Comparison of ENCODE assay signal across 1 cellular context in genomic region chr21:25487046-25487594, GRCh38.
TF ChIP-seq lines count a peak whose summit lies in the region.

No MANE protein-coding gene starts in this region.

TF ChIP-seq in GM12878, 131 proteins besides CTCF, POLR2A, EP300 and RAD21 (continued from another document and continues in another):
- TF ChIP-seq BHLHE40 (IDR thresholded peaks at IDR 0.05; ENCODE audit: borderline replicate concordance in 1 of 2, low read depth in 2 of 2, low read length in 1 of 2) (peak; percentile 54 to 66; a peak in 2 of 4 replicates), FOS (IDR thresholded peaks at IDR 0.05; ENCODE audit: borderline replicate concordance, extremely low read depth, insufficient read length) (no peak), IKZF1 (conservative IDR thresholded peaks at IDR 0.05) (peak; percentile 89), CHD2 (IDR thresholded peaks at IDR 0.05; ENCODE audit: borderline replicate concordance, low read depth, low read length) (peak; percentile 72; the same call in 1 of the 2 replicates), EED (IDR thresholded peaks at IDR 0.05; ENCODE audit: low read depth) (peak; percentile 92), KDM1A (IDR thresholded peaks at IDR 0.05; ENCODE audit: borderline replicate concordance) (no peak), RELB (IDR thresholded peaks at IDR 0.05; ENCODE audit: low read depth) (peak; percentile 98), CHD4 (IDR thresholded peaks at IDR 0.05) (no peak), TCF7 (IDR thresholded peaks at IDR 0.05; ENCODE audit: borderline replicate concordance) (peak; percentile 95), WRNIP1 (IDR thresholded peaks at IDR 0.05; ENCODE audit: borderline replicate concordance, low read depth, low read length) (no peak), CHD1 (IDR thresholded peaks at IDR 0.05; ENCODE audit: low read depth, low read length) (no peak), ESRRA (IDR thresholded peaks at IDR 0.05; ENCODE audit: low read length) (peak; percentile 70; the same call in 1 of the 2 replicates), SMC3 (IDR thresholded peaks at IDR 0.05; ENCODE audit: borderline replicate concordance, low read length) (peak; percentile 40; the same call in 1 of the 2 replicates), MTA3 (IDR thresholded peaks at IDR 0.05; ENCODE audit: borderline replicate concordance, low read length) (peak; percentile 94; the same call in 1 of the 2 replicates), ZNF207 (IDR thresholded peaks at IDR 0.05; ENCODE audit: borderline replicate concordance) (no peak), GABPA (IDR thresholded peaks at IDR 0.05; ENCODE audit: low read depth) (peak; percentile 76), E2F8 (IDR thresholded peaks at IDR 0.05; ENCODE audit: low read depth, partially characterized antibody) (no peak), MEF2B (IDR thresholded peaks at IDR 0.05; ENCODE audit: partially characterized antibody, poor library complexity, severe bottlenecking) (peak; percentile 100), TBL1XR1 (IDR thresholded peaks at IDR 0.05; ENCODE audit: low read depth, low read length) (peak; percentile 87; the same call in 1 of the 2 replicates), IRF4 (IDR thresholded peaks at IDR 0.05; ENCODE audit: low read depth, low read length) (peak; percentile 98), SUPT20H (IDR thresholded peaks at IDR 0.05; ENCODE audit: borderline replicate concordance, control insufficient read depth, low read depth, low read length) (no peak), EGR1 (IDR thresholded peaks at IDR 0.05; ENCODE audit: borderline replicate concordance in 1 of 2, low read depth in 2 of 2, low read length in 2 of 2) (no peak), CEBPB (IDR thresholded peaks at IDR 0.05; ENCODE audit: borderline replicate concordance in 1 of 2, low read depth in 2 of 2, low read length in 2 of 2) (peak in 1 of 2 experiments; percentile 98; a peak in 2 of 4 replicates), ZBED1 (IDR thresholded peaks at IDR 0.05; ENCODE audit: borderline replicate concordance) (peak; percentile 98; the same call in 1 of the 2 replicates), PML (IDR thresholded peaks at IDR 0.05; ENCODE audit: low read length) (peak; percentile 81), BACH1 (IDR thresholded peaks at IDR 0.05; ENCODE audit: borderline replicate concordance) (peak; percentile 95), ETV6 (conservative IDR thresholded peaks at IDR 0.05 in 1 of 2, IDR thresholded peaks at IDR 0.05 in 1 of 2; ENCODE audit: borderline replicate concordance in 1 of 2, low read depth in 1 of 2) (peak in 1 of 2 experiments; percentile 89; a peak in 2 of 4 replicates), RFX5 (IDR thresholded peaks at IDR 0.05; ENCODE audit: low read depth, low read length) (no peak), SRF (IDR thresholded peaks at IDR 0.05; ENCODE audit: low read depth in 2 of 2, low read length in 2 of 2) (peak in 1 of 2 experiments; percentile 72; a peak in 1 of 4 replicates), SUZ12 (IDR thresholded peaks at IDR 0.05; ENCODE audit: unreplicated experiment) (no peak), JUND (IDR thresholded peaks at IDR 0.05; ENCODE audit: low read depth, low read length) (peak; percentile 88; the same call in 1 of the 2 replicates), TCF12 (IDR thresholded peaks at IDR 0.05; ENCODE audit: low read depth, low read length) (peak; percentile 76), ATF3 (IDR thresholded peaks at IDR 0.05; ENCODE audit: borderline replicate concordance, extremely low read depth, low read depth, low read length) (no peak), ZNF24 (IDR thresholded peaks at IDR 0.05) (peak; percentile 83), TAF1 (IDR thresholded peaks at IDR 0.05; ENCODE audit: borderline replicate concordance, low read depth, low read length) (0 out of 2 replicates have a peak, but pooled peaks have one; percentile 16), RELA (IDR thresholded peaks at IDR 0.05; ENCODE audit: borderline replicate concordance, partially characterized antibody) (peak; percentile 91), YY1 (IDR thresholded peaks at IDR 0.05; ENCODE audit: low read depth, low read length) (no peak), MLLT1 (IDR thresholded peaks at IDR 0.05) (peak; percentile 80), SMAD5 (IDR thresholded peaks at IDR 0.05; ENCODE audit: low read depth) (no peak), BCL11A (IDR thresholded peaks at IDR 0.05; ENCODE audit: low read depth, low read length) (peak; percentile 100), NBN (IDR thresholded peaks at IDR 0.05) (no peak; the same call in 1 of the 2 replicates), STAT3 (IDR thresholded peaks at IDR 0.05; ENCODE audit: low read depth, low read length) (no peak), MYB (IDR thresholded peaks at IDR 0.05; ENCODE audit: borderline replicate concordance, low read depth, low read length) (no peak), CEBPZ (IDR thresholded peaks at IDR 0.05; ENCODE audit: low read depth, low read length) (no peak)
- TF ChIP-seq, protein P1, sequence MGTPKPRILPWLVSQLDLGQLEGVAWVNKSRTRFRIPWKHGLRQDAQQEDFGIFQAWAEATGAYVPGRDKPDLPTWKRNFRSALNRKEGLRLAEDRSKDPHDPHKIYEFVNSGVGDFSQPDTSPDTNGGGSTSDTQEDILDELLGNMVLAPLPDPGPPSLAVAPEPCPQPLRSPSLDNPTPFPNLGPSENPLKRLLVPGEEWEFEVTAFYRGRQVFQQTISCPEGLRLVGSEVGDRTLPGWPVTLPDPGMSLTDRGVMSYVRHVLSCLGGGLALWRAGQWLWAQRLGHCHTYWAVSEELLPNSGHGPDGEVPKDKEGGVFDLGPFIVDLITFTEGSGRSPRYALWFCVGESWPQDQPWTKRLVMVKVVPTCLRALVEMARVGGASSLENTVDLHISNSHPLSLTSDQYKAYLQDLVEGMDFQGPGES (IDR thresholded peaks at IDR 0.05), result no peak
- TF ChIP-seq, protein P2, sequence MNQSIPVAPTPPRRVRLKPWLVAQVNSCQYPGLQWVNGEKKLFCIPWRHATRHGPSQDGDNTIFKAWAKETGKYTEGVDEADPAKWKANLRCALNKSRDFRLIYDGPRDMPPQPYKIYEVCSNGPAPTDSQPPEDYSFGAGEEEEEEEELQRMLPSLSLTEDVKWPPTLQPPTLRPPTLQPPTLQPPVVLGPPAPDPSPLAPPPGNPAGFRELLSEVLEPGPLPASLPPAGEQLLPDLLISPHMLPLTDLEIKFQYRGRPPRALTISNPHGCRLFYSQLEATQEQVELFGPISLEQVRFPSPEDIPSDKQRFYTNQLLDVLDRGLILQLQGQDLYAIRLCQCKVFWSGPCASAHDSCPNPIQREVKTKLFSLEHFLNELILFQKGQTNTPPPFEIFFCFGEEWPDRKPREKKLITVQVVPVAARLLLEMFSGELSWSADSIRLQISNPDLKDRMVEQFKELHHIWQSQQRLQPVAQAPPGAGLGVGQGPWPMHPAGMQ (IDR thresholded peaks at IDR 0.05; ENCODE audit: borderline replicate concordance), result no peak
- TF ChIP-seq, protein P3, sequence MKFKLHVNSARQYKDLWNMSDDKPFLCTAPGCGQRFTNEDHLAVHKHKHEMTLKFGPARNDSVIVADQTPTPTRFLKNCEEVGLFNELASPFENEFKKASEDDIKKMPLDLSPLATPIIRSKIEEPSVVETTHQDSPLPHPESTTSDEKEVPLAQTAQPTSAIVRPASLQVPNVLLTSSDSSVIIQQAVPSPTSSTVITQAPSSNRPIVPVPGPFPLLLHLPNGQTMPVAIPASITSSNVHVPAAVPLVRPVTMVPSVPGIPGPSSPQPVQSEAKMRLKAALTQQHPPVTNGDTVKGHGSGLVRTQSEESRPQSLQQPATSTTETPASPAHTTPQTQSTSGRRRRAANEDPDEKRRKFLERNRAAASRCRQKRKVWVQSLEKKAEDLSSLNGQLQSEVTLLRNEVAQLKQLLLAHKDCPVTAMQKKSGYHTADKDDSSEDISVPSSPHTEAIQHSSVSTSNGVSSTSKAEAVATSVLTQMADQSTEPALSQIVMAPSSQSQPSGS (IDR thresholded peaks at IDR 0.05; ENCODE audit: low read length), result peak; percentile 100
- TF ChIP-seq, protein P4, sequence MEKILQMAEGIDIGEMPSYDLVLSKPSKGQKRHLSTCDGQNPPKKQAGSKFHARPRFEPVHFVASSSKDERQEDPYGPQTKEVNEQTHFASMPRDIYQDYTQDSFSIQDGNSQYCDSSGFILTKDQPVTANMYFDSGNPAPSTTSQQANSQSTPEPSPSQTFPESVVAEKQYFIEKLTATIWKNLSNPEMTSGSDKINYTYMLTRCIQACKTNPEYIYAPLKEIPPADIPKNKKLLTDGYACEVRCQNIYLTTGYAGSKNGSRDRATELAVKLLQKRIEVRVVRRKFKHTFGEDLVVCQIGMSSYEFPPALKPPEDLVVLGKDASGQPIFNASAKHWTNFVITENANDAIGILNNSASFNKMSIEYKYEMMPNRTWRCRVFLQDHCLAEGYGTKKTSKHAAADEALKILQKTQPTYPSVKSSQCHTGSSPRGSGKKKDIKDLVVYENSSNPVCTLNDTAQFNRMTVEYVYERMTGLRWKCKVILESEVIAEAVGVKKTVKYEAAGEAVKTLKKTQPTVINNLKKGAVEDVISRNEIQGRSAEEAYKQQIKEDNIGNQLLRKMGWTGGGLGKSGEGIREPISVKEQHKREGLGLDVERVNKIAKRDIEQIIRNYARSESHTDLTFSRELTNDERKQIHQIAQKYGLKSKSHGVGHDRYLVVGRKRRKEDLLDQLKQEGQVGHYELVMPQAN (conservative IDR thresholded peaks at IDR 0.05), result no peak
- TF ChIP-seq, protein P5, sequence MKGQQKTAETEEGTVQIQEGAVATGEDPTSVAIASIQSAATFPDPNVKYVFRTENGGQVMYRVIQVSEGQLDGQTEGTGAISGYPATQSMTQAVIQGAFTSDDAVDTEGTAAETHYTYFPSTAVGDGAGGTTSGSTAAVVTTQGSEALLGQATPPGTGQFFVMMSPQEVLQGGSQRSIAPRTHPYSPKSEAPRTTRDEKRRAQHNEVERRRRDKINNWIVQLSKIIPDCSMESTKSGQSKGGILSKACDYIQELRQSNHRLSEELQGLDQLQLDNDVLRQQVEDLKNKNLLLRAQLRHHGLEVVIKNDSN (IDR thresholded peaks at IDR 0.05; ENCODE audit: borderline replicate concordance, extremely low read length, insufficient read depth, low read depth, low read length), result no peak
